1 cellular context compared by ENCODE assay signal in the genomic region with DNA sequence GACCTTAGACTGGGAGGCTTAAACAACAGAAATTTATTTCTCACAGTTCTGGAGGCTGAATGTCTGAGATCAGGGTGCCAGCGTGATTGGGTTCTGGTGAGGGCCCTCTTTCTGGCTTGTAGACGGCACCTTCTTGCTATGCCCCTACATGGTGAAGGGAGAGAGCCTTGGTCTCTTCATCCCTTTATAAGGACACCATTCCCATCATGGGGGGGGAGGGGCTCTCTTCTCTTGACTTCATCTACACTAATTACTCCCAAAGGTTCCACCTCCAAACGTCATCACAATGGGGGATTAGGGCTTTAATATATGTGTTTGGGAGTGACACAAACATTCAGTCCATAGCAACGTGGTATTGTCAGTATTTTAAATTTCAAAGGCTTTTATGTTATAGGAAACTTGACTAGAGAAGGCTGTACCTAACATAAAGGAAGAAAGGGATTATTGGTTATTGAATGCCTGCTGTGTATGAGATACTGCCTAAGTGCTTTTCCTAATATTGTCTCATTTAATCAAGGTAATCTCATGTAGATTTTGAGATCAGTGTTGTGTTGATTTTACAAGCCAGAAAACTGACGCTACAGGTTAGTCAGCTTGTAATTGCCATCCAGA.
A peak's percentile ranks its signal among the peaks of the same experiment; 100 is the strongest.
TF ChIP-seq lines count a peak whose summit lies in the region.

No MANE protein-coding gene starts in this region.

TF ChIP-seq in H1, 55 proteins besides CTCF, POLR2A, EP300 and RAD21:
- TF ChIP-seq TAF1 (IDR thresholded peaks at IDR 0.05; ENCODE audit: low read depth, low read length) (no peak), SP4 (IDR thresholded peaks at IDR 0.05; ENCODE audit: low read length) (no peak), TCF12 (IDR thresholded peaks at IDR 0.05; ENCODE audit: low read depth, low read length) (no peak), KDM1A (IDR thresholded peaks at IDR 0.05; ENCODE audit: borderline replicate concordance, low read length) (no peak), EZH2 (IDR thresholded peaks at IDR 0.05; ENCODE audit: low read depth, low read length, severe bottlenecking) (no peak), SRF (IDR thresholded peaks at IDR 0.05; ENCODE audit: low read depth, low read length) (peak; percentile 23; the same call in 1 of the 2 replicates), HDAC6 (IDR thresholded peaks at IDR 0.05; ENCODE audit: low read depth, low read length) (no peak)
TF ChIP-seq in H1: peak in this region for 1.
